Comparison of ENCODE assay signal across 29 cellular contexts in the genomic region with DNA sequence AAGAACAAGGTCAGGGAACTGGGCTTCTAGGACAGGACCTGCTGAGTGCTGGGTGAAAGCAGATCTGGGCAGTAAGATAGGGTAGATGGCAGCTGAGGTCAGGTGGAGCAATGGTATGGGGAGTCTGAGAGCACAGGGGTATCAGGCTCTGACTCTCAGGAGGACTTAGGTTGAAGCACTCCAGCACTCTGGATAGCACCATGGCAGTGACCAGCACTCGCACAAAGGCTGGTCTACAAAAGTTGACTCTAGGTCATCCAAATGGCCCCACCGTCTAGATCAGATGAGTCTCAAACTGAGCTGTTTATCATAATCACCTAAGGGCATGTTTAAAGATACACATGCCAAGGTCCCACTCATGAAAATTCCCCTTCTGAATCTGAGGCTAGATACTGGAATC.
"Had no signal": no experiment of that assay in that cellular context is flagged by ENCODE, and none has a peak within 500 bp of the region (broad histone marks: within the 10 kb centered on the region; RNA-seq: fewer than 3 reads in every experiment).

No MANE protein-coding gene starts in this region.

- H3K27ac ChIP-seq: lower lobe of right lung, neural progenitor cell, neutrophil, parathyroid adenoma, right atrium auricular region, skin epidermis, transverse colon, upper lobe of left lung, vagina had no signal

- H3K9me3 ChIP-seq: lower lobe of right lung, neutrophil, right atrium auricular region, transverse colon, upper lobe of left lung, vagina had no signal

- H3K4me1 Mint-ChIP-seq: neural progenitor cell; stimulated activated memory B cell treated with anti-CD40 and anti-IgM and Interleukin-4, amounts not matched to agents 10 μg/mL and 1 μg/mL and 100 μg/mL, for 72 hours had no signal

- H3K27ac Mint-ChIP-seq: naive thymus-derived CD8-positive, alpha-beta T cell; nephron progenitor cell; neural progenitor cell; stimulated activated memory B cell treated with anti-CD40 and anti-IgM and Interleukin-4, amounts not matched to agents 10 μg/mL and 1 μg/mL and 100 μg/mL, for 72 hours; stimulated activated naive CD8-positive, alpha-beta T cell treated with anti-CD3 and anti-CD28 coated beads, Interleukin-15, amount 100 ng/mL, for 72 hours had no signal

- H3K27me3 ChIP-seq: neural progenitor cell, neutrophil, right atrium auricular region, transverse colon, upper lobe of left lung, vagina had no signal

- H3K9ac ChIP-seq: neural progenitor cell, parathyroid adenoma had no signal

- ATAC-seq: left cardiac atrium; left lobe of liver; left ventricle myocardium superior; lower lobe of right lung; naive thymus-derived CD8-positive, alpha-beta T cell; sciatic nerve; stimulated activated memory B cell treated with anti-CD40 and anti-IgM and Interleukin-4, amounts not matched to agents 10 μg/mL and 1 μg/mL and 100 μg/mL, for 72 hours; stimulated activated naive CD8-positive, alpha-beta T cell treated with anti-CD3 and anti-CD28 coated beads, Interleukin-15, amount 100 ng/mL, for 72 hours had no signal

- H3K4me1 ChIP-seq: lower lobe of right lung, parathyroid adenoma, right atrium auricular region, upper lobe of left lung, vagina had no signal

- H3K9me3 Mint-ChIP-seq: naive thymus-derived CD8-positive, alpha-beta T cell; nephron progenitor cell; neural progenitor cell; stimulated activated memory B cell treated with anti-CD40 and anti-IgM and Interleukin-4, amounts not matched to agents 10 μg/mL and 1 μg/mL and 100 μg/mL, for 72 hours had no signal

- DNase-seq: hippocampal formation; kidney glomerular epithelial cell; left cardiac atrium; left ventricle myocardium superior; lower lobe of right lung; mammary epithelial cell; mesenchymal stem cell; naive thymus-derived CD8-positive, alpha-beta T cell; nephron progenitor cell; occipital lobe; stimulated activated CD4-positive, alpha-beta T cell treated with anti-CD3 and anti-CD28 coated beads, Interleukin-12 subunit alpha, Interleukin-12 subunit beta, amount 100 ng/mL, for 4 hours; stimulated activated CD4-positive, alpha-beta T cell treated with anti-CD3 and anti-CD28 coated beads, Interleukin-15, amount 100 ng/mL, for 24 hours; stimulated activated CD4-positive, alpha-beta T cell treated with anti-CD3 and anti-CD28 coated beads, Interleukin-2, amount 100 ng/mL, for 24 hours; stimulated activated CD4-positive, alpha-beta T cell treated with anti-CD3 and anti-CD28 coated beads, Interleukin-4, amount 100 ng/mL, for 24 hours; stimulated activated CD8-positive, alpha-beta memory T cell treated with anti-CD3 and anti-CD28 coated beads, Interleukin-4, amount 100 ng/mL, for 48 hours; stimulated activated naive CD4-positive, alpha-beta T cell treated with Interleukin-2 at 50 U/mL for 16 hours; stimulated activated naive CD8-positive, alpha-beta T cell treated with anti-CD3 and anti-CD28 coated beads, Interleukin-15, amount 100 ng/mL, for 72 hours; substantia nigra; transverse colon; upper lobe of left lung had no signal

- H3K79me2 ChIP-seq: parathyroid adenoma had no signal

- H3K4me2 ChIP-seq: neural progenitor cell had no signal

- H2AFZ ChIP-seq: neural progenitor cell, parathyroid adenoma had no signal

- H3K36me3 ChIP-seq: lower lobe of right lung, neural progenitor cell, neutrophil, right atrium auricular region, transverse colon, upper lobe of left lung, vagina had no signal

- H3K4me3 Mint-ChIP-seq: naive thymus-derived CD8-positive, alpha-beta T cell; nephron progenitor cell; neural progenitor cell; stimulated activated memory B cell treated with anti-CD40 and anti-IgM and Interleukin-4, amounts not matched to agents 10 μg/mL and 1 μg/mL and 100 μg/mL, for 72 hours; stimulated activated naive CD8-positive, alpha-beta T cell treated with anti-CD3 and anti-CD28 coated beads, Interleukin-15, amount 100 ng/mL, for 72 hours had no signal

- H3K36me3 Mint-ChIP-seq: naive thymus-derived CD8-positive, alpha-beta T cell; neural progenitor cell; stimulated activated memory B cell treated with anti-CD40 and anti-IgM and Interleukin-4, amounts not matched to agents 10 μg/mL and 1 μg/mL and 100 μg/mL, for 72 hours had no signal

- H3K27me3 Mint-ChIP-seq: stimulated activated memory B cell treated with anti-CD40 and anti-IgM and Interleukin-4, amounts not matched to agents 10 μg/mL and 1 μg/mL and 100 μg/mL, for 72 hours; stimulated activated naive CD8-positive, alpha-beta T cell treated with anti-CD3 and anti-CD28 coated beads, Interleukin-15, amount 100 ng/mL, for 72 hours had no signal

- H3K4me3 ChIP-seq: lower lobe of right lung, neural progenitor cell, right atrium auricular region, skin epidermis, transverse colon, upper lobe of left lung, vagina had no signal
